Comparison of ENCODE assay signal across 8 cellular contexts in genomic region chr7:116511552-116512523, GRCh38. TPM values are rescaled to one million over a fixed set of nuclear protein-coding genes. Genes with fewer than 3 reads are reported as not detected.
DNase-seq lines count a peak whose midpoint lies in the region; ATAC-seq lines count a peak whose summit lies in the region.

No MANE protein-coding gene starts in this region.

- no peaks in the 10 kb centered on the region for H3K36me3 Mint-ChIP-seq in activated CD4-positive, alpha-beta T cell treated with anti-CD3 and anti-CD28 coated beads for 36 hours (ENCODE audit: low read depth)
- H3K36me3 Mint-ChIP-seq in activated naive CD8-positive, alpha-beta T cell: no peaks in the 10 kb centered on the region

- peaks cover 32% of the 10 kb centered on the region for H3K27me3 Mint-ChIP-seq in activated CD4-positive, alpha-beta T cell treated with anti-CD3 and anti-CD28 coated beads for 36 hours
- peaks cover 15% of the 10 kb centered on the region for H3K27me3 Mint-ChIP-seq in activated naive CD8-positive, alpha-beta T cell

- DNase-seq in activated CD4-positive, alpha-beta T cell treated with anti-CD3 and anti-CD28 coated beads for 36 hours: peak; percentile 16
- no peak for DNase-seq in activated CD4-positive, alpha-beta T cell treated with anti-CD3 and anti-CD28 coated beads, Interleukin-2, amount 50 U/mL, for 4 hours
- peak; percentile 73 for DNase-seq in HCEC 1CT
- DNase-seq in M059J (ENCODE audit: low read depth): peak; percentile 98
- peak; percentile 29 for DNase-seq in inferior parietal cortex (ENCODE audit: extremely low spot score)
- DNase-seq in superior temporal gyrus (ENCODE audit: extremely low spot score): peak; percentile 45
- no peak for DNase-seq in cerebellar nuclear complex (lab: John Stamatoyannopoulos, UW)

- intact Hi-C loops in activated CD4-positive, alpha-beta T cell treated with anti-CD3 and anti-CD28 coated beads for 36 hours (cut with DNase I, micrococcal nuclease): no loop called here

- peaks cover 9% of the 10 kb centered on the region for H3K4me1 Mint-ChIP-seq in activated CD4-positive, alpha-beta T cell treated with anti-CD3 and anti-CD28 coated beads for 36 hours
- peaks cover 9% of the 10 kb centered on the region for H3K4me1 Mint-ChIP-seq in activated naive CD8-positive, alpha-beta T cell (ENCODE audit: low read depth)

- no peaks in the 10 kb centered on the region for H3K9me3 Mint-ChIP-seq in activated CD4-positive, alpha-beta T cell treated with anti-CD3 and anti-CD28 coated beads for 36 hours (ENCODE audit: low read depth)
- no peaks in the 10 kb centered on the region for H3K9me3 Mint-ChIP-seq in activated naive CD8-positive, alpha-beta T cell (ENCODE audit: low read depth)

- peak overlapping the region; percentile 17 for H3K27ac Mint-ChIP-seq in activated CD4-positive, alpha-beta T cell treated with anti-CD3 and anti-CD28 coated beads for 36 hours
- H3K27ac Mint-ChIP-seq in activated naive CD8-positive, alpha-beta T cell: no peak overlapping the region

- CTCF ChIA-PET in activated CD4-positive, alpha-beta T cell treated with anti-CD3 and anti-CD28 coated beads for 36 hours (lab: Charles Lee): interaction anchor here (0.7 kb wide), 1 partner anchor 11 kb away, joined by 3 read pairs; no protein-coding TSS in a partner anchor

- POLR2A ChIA-PET in activated CD4-positive, alpha-beta T cell treated with anti-CD3 and anti-CD28 coated beads for 36 hours (lab: Charles Lee): no interaction called here

- peak; percentile 80 for ATAC-seq in activated CD4-positive, alpha-beta T cell treated with anti-CD3 and anti-CD28 coated beads for 36 hours

- peak overlapping the region; percentile 45 for H3K4me3 Mint-ChIP-seq in activated CD4-positive, alpha-beta T cell treated with anti-CD3 and anti-CD28 coated beads for 36 hours
- H3K4me3 Mint-ChIP-seq in activated naive CD8-positive, alpha-beta T cell: peak overlapping the region; percentile 64

RNA-seq across cellular contexts. Expression of gene CAV2, which starts 12.3 kb away (rescaled TPM):
- total RNA-seq in activated CD4-positive, alpha-beta T cell treated with anti-CD3 and anti-CD28 coated beads for 36 hours: not detected
- total RNA-seq in M059J (2014; rRNA removed; shearing (Covaris generic)): 151 and 165 TPM in 2 replicates

RNA-seq across cellular contexts. Expression of gene CAV1, which starts 13.0 kb away (rescaled TPM):
- total RNA-seq in activated CD4-positive, alpha-beta T cell treated with anti-CD3 and anti-CD28 coated beads for 36 hours: under 1 TPM; 0.25 TPM
- 388 and 413 TPM in 2 replicates for total RNA-seq in M059J (2014; rRNA removed; shearing (Covaris generic))

Comparison
In these comparisons a context has a peak if more than half of its experiments do, and no peak if none do; other contexts are left out.
1. DNase-seq: peak in activated CD4-positive, alpha-beta T cell treated with anti-CD3 and anti-CD28 coated beads for 36 hours (single experiment), HCEC 1CT (single experiment), M059J (single experiment), inferior parietal cortex (single experiment) and superior temporal gyrus (single experiment); none in activated CD4-positive, alpha-beta T cell treated with anti-CD3 and anti-CD28 coated beads, Interleukin-2, amount 50 U/mL, for 4 hours (0 of 2) and cerebellar nuclear complex (0 of 2).
2. RNA of gene CAV2, which starts 12.3 kb away (total RNA-seq): 151 to 165 TPM in M059J; not detected in activated CD4-positive, alpha-beta T cell treated with anti-CD3 and anti-CD28 coated beads for 36 hours; every median in the first group is over 100 times any median in the second.
3. RNA of gene CAV1, which starts 13.0 kb away (total RNA-seq): 388 to 413 TPM in M059J; 0.25 TPM in activated CD4-positive, alpha-beta T cell treated with anti-CD3 and anti-CD28 coated beads for 36 hours; every median in the first group is over 100 times any median in the second.